In the genomic region with DNA sequence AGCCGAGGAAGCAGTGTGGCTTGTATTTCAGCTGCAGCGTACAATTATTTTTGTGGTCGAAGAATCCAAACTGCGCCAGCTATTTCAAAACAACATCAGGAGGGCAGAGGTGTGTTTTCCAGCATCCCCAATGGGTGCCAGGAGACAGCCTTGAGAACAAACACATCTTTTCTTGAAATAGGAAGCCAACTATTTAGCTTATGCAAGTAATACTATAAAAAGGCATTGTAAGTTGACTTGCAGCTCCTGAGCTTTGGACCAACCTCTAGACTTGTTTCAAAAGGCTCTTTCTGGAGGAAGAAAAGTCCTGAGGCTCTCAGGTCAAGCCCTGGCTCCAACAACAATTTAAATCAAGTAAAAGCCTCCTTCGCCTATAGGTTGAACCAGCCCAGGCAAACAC, we compare ENCODE assay signal across 20 cellular contexts.
A peak's percentile ranks its signal among the peaks of the same experiment; 100 is the strongest.
DNase-seq lines count a peak whose midpoint lies in the region; ATAC-seq, FAIRE-seq and TF ChIP-seq lines count a peak whose summit lies in the region.
"Had no signal": no experiment of that assay in that cellular context is flagged by ENCODE, and none has a peak within 500 bp of the region (broad histone marks: within the 10 kb centered on the region; RNA-seq: fewer than 3 reads in every experiment).

No MANE protein-coding gene starts in this region.

- DNase-seq in HepG2 (ENCODE audit: low spot score) (peak; percentile 71), right lobe of liver (no peak), ecto neural progenitor cell (ENCODE audit: low spot score) (no peak), GDM1 (lab: John Stamatoyannopoulos, UW) (no peak)
- DNase-seq: AML-193; Calu3; CD4-positive, alpha-beta T cell; GM23248; HCEC 1CT; IMR-90 had no signal

- no peaks in the 10 kb centered on the region for H4K20me1 ChIP-seq in HepG2 (ENCODE audit: insufficient read depth, low read length)

- TF ChIP-seq POLR2A in HepG2 (IDR thresholded peaks at IDR 0.05; ENCODE audit: insufficient read depth in 1 of 2, low read depth in 2 of 2, low read length in 2 of 2) (no peak), right lobe of liver (IDR thresholded peaks at IDR 0.05) (no peak)

- peak overlapping the region; percentile 9 for H2AFZ ChIP-seq in HepG2 (ENCODE audit: low read length)
- H2AFZ ChIP-seq: GM23248 had no signal

- H3K4me1 Mint-ChIP-seq in nephron: peaks cover 31% of the 10 kb centered on the region

- H3K36me3 Mint-ChIP-seq in nephron (ENCODE audit: low read depth): no peaks in the 10 kb centered on the region

- peak in 1 of 2 experiments; percentile 76; a peak in 1 of 4 replicates for TF ChIP-seq EP300 in HepG2 (IDR thresholded peaks at IDR 0.05; ENCODE audit: low read depth in 2 of 2, low read length in 2 of 2)
- peak; percentile 50; the same call in 1 of the 2 replicates for TF ChIP-seq EP300 in HepG2 (CRISPR knock-in tag; IDR thresholded peaks at IDR 0.05; ENCODE audit: borderline replicate concordance)

- H3K9ac ChIP-seq in HepG2 (ENCODE audit: insufficient read depth, low read depth, low read length) (peak overlapping the region; percentile 53; the same call in 1 of the 2 replicates), endocrine pancreas (ENCODE audit: control insufficient read depth, insufficient read depth, low read length) (no peak overlapping the region)
- H3K9ac ChIP-seq: GM23248 had no signal

- TF ChIP-seq RAD21 in HepG2 (CRISPR knock-in tag; IDR thresholded peaks at IDR 0.05): no peak

- H3K4me3 Mint-ChIP-seq in nephron: no peak overlapping the region
- H3K4me3 Mint-ChIP-seq: CD4-positive, alpha-beta T cell had no signal

- H3K27me3 ChIP-seq in HepG2 (ENCODE audit: control insufficient read depth in 1 of 2, insufficient read depth in 2 of 2, low read length in 2 of 2) (no peaks in the 10 kb centered on the region), right lobe of liver (no peaks in the 10 kb centered on the region), endocrine pancreas (ENCODE audit: control insufficient read depth, insufficient read depth, low read length) (no peaks in the 10 kb centered on the region)

- H3K9me3 ChIP-seq in HepG2 (ENCODE audit: low read length) (no peaks in the 10 kb centered on the region), right lobe of liver (no peaks in the 10 kb centered on the region), endocrine pancreas (ENCODE audit: control insufficient read depth, low read length) (no peaks in the 10 kb centered on the region)
- H3K9me3 ChIP-seq: A549 had no signal

- no TSS peak for BruUV-seq in HepG2 (replicated peaks; lab: Mats Ljungman, UMichigan)

- H3K79me2 ChIP-seq in HepG2 (ENCODE audit: insufficient read depth, low read length): no peaks in the 10 kb centered on the region

- FAIRE-seq in HepG2 (lab: Jason Lieb, UNC): no peak
- FAIRE-seq: A549, GM12878, GM19239, K562 had no signal

- POLR2A ChIA-PET in HepG2 (lab: Yijun Ruan, JAX): no interaction called here

- intact Hi-C loops in HepG2 (cut with micrococcal nuclease; ENCODE audit: unreplicated experiment) (loop anchor here (2.0 to 5.0 kb wide), 2 partner anchors 13 to 119 kb away; no protein-coding TSS in a partner anchor), right lobe of liver (cut with DNase I) (no loop called here)

- no peaks in the 10 kb centered on the region for H3K9me3 Mint-ChIP-seq in nephron
- H3K9me3 Mint-ChIP-seq: CD4-positive, alpha-beta T cell had no signal

- H3K36me3 ChIP-seq in HepG2 (replicated peaks in 1 of 2; ENCODE audit: control insufficient read depth in 1 of 2, insufficient read depth in 2 of 2, low read length in 2 of 2) (no peaks in the 10 kb centered on the region), right lobe of liver (no peaks in the 10 kb centered on the region), endocrine pancreas (ENCODE audit: control insufficient read depth, insufficient read depth, low read length) (no peaks in the 10 kb centered on the region)

- in situ Hi-C loops in HepG2 (cut with HindIII; ENCODE audit: extremely low pct_ligation_motif_present, low pct_unique_long_range_greater_than_20kb): no loop called here

- 42% methylated on average over 5 of the region's 5 CpGs for WGBS in HepG2 (ENCODE audit: low lambda C conversion rate)
- 97% methylated on average over 5 of the region's 5 CpGs for WGBS in right lobe of liver (ENCODE audit: insufficient coverage, low coverage, low lambda C conversion rate, missing lambda C conversion rate)

- H3K27ac Mint-ChIP-seq in nephron: peak overlapping the region; percentile 33 to 89 (median 70)
- H3K27ac Mint-ChIP-seq: CD4-positive, alpha-beta T cell had no signal

- H3K4me2 ChIP-seq in HepG2 (ENCODE audit: low read depth, low read length): peak overlapping the region; percentile 67
- H3K4me2 ChIP-seq: A549 had no signal

- H3K27me3 Mint-ChIP-seq in nephron (ENCODE audit: low read depth): peaks cover 4% of the 10 kb centered on the region

- peak overlapping the region in 1 of 3 experiments; percentile 21; a peak in 1 of 6 replicates for H3K4me3 ChIP-seq in HepG2 (replicated peaks in 1 of 3; ENCODE audit: insufficient read depth in 1 of 3, low read depth in 2 of 3, low read length in 3 of 3)
- no peak overlapping the region for H3K4me3 ChIP-seq in right lobe of liver
- peak overlapping the region; percentile 2 for H3K4me3 ChIP-seq in endocrine pancreas (ENCODE audit: control insufficient read depth, insufficient read depth, low read length)
- H3K4me3 ChIP-seq: A549, GM12878, GM23248, K562 had no signal

- CTCF ChIA-PET in HepG2 (lab: Yijun Ruan, JAX; ENCODE audit: low intra/inter-chr PET ratio, low total read pairs): no interaction called here

- peaks cover 65% of the 10 kb centered on the region for H3K4me1 ChIP-seq in HepG2 (ENCODE audit: insufficient read depth, low read length)
- H3K4me1 ChIP-seq in right lobe of liver: peaks cover 0 to 3% (median 0%) of the 10 kb centered on the region in 4 donors
- H3K4me1 ChIP-seq in endocrine pancreas (ENCODE audit: control insufficient read depth, insufficient read depth, low read length): no peaks in the 10 kb centered on the region

- ATAC-seq in HepG2 (no peak; the same call in 2 of the 3 replicates), right lobe of liver (no peak), GM19455 (IDR thresholded peaks at IDR 0.05; ENCODE audit: unreplicated experiment) (no peak)
- ATAC-seq: A549, GM12878, K562 had no signal

- TF ChIP-seq CTCF in HepG2 (CRISPR knock-in tag; IDR thresholded peaks at IDR 0.05) (no peak), right lobe of liver (IDR thresholded peaks at IDR 0.05) (no peak), nephron (IDR thresholded peaks at IDR 0.05; ENCODE audit: unreplicated experiment in 3 of 3) (no peak)

- H3K27ac ChIP-seq in HepG2 (ENCODE audit: extremely low read length, insufficient read depth, low read length): peak overlapping the region; percentile 78
- no peak overlapping the region for H3K27ac ChIP-seq in right lobe of liver
- H3K27ac ChIP-seq: 22Rv1, A549, C4-2B, GM23248, HL-60 had no signal

TF ChIP-seq in HepG2, 621 proteins besides CTCF, POLR2A, EP300 and RAD21 (continues in another document):
- TF ChIP-seq ZNF747 (CRISPR knock-in tag; IDR thresholded peaks at IDR 0.05; ENCODE audit: borderline replicate concordance): no peak
- peak; percentile 61; the same call in 1 of the 2 replicates for TF ChIP-seq SRF (IDR thresholded peaks at IDR 0.05; ENCODE audit: low read depth, low read length)
- TF ChIP-seq SOX13 (IDR thresholded peaks at IDR 0.05): no peak
- peak in 1 of 2 experiments; percentile 72; a peak in 2 of 4 replicates for TF ChIP-seq SOX13 (CRISPR knock-in tag; conservative IDR thresholded peaks at IDR 0.05 in 1 of 2, IDR thresholded peaks at IDR 0.05 in 1 of 2)
- TF ChIP-seq, protein P1, sequence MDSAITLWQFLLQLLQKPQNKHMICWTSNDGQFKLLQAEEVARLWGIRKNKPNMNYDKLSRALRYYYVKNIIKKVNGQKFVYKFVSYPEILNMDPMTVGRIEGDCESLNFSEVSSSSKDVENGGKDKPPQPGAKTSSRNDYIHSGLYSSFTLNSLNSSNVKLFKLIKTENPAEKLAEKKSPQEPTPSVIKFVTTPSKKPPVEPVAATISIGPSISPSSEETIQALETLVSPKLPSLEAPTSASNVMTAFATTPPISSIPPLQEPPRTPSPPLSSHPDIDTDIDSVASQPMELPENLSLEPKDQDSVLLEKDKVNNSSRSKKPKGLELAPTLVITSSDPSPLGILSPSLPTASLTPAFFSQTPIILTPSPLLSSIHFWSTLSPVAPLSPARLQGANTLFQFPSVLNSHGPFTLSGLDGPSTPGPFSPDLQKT (CRISPR knock-in tag; IDR thresholded peaks at IDR 0.05; ENCODE audit: borderline replicate concordance): no peak
- TF ChIP-seq, protein P2, sequence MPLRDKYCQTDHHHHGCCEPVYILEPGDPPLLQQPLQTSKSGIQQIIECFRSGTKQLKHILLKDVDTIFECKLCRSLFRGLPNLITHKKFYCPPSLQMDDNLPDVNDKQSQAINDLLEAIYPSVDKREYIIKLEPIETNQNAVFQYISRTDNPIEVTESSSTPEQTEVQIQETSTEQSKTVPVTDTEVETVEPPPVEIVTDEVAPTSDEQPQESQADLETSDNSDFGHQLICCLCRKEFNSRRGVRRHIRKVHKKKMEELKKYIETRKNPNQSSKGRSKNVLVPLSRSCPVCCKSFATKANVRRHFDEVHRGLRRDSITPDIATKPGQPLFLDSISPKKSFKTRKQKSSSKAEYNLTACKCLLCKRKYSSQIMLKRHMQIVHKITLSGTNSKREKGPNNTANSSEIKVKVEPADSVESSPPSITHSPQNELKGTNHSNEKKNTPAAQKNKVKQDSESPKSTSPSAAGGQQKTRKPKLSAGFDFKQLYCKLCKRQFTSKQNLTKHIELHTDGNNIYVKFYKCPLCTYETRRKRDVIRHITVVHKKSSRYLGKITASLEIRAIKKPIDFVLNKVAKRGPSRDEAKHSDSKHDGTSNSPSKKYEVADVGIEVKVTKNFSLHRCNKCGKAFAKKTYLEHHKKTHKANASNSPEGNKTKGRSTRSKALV (CRISPR knock-in tag; IDR thresholded peaks at IDR 0.05): no peak
- no peak for TF ChIP-seq ZNF33B (CRISPR knock-in tag; IDR thresholded peaks at IDR 0.05)
- TF ChIP-seq ISL2 (CRISPR knock-in tag; IDR thresholded peaks at IDR 0.05): peak; percentile 51
- no peak for TF ChIP-seq RAD51 (IDR thresholded peaks at IDR 0.05; ENCODE audit: borderline replicate concordance)
